15 cellular contexts compared by ENCODE assay signal in the genomic region with DNA sequence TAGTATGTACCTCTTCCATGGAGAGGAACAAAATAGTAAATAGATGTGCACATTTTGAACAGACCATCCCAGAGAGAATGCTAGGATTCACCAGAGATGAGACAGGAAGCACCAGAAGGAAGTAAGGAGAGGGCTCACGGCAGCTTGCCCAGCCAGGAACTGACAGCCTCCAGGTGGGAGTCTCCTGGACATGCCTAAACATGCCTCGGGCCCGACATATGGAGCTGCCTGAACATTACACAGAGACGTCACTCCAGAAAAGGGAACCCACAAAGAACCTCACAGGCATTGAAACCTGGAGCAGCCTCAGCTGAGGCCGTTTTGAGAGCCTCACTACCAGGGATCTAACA.
DNase-seq lines count a peak whose midpoint lies in the region; ATAC-seq and TF ChIP-seq lines count a peak whose summit lies in the region.
"Had no signal": no experiment of that assay in that cellular context is flagged by ENCODE, and none has a peak within 500 bp of the region (broad histone marks: within the 10 kb centered on the region; RNA-seq: fewer than 3 reads in every experiment).

No MANE protein-coding gene starts in this region.

- DNase-seq in NCI-H69 (lab: John Stamatoyannopoulos, UW) (peak; percentile 94), ecto neural progenitor cell (ENCODE audit: low spot score) (peak; percentile 30), NCI-H748 treated with DMSO at 0.1 percent for 48 hours (lab: John Stamatoyannopoulos, UW) (no peak), CD14-positive monocyte (ENCODE audit: low spot score) (no peak)
- no peak for DNase-seq in activated CD4-positive, alpha-beta T cell treated with anti-CD3 and anti-CD28 coated beads for 36 hours
- DNase-seq: activated CD4-positive, alpha-beta T cell treated with anti-CD3 and anti-CD28 coated beads, Interleukin-2, amount 50 U/mL, for 1 hour; activated naive CD4-positive, alpha-beta T cell treated with Interleukin-2 at 50 U/mL for 16 hours; foreskin melanocyte; small intestine had no signal

- ATAC-seq in HG02973 (IDR thresholded peaks at IDR 0.05; ENCODE audit: unreplicated experiment) = peak; percentile 15
- no peak for ATAC-seq in stimulated activated memory B cell treated with anti-CD40 and anti-IgM and Interleukin-4, amounts not matched to agents 10 μg/mL and 1 μg/mL and 100 μg/mL, for 72 hours
- no peak for ATAC-seq in activated CD4-positive, alpha-beta T cell treated with anti-CD3 and anti-CD28 coated beads for 36 hours

- peaks cover 60% of the 10 kb centered on the region for H3K27me3 Mint-ChIP-seq in stimulated activated memory B cell treated with anti-CD40 and anti-IgM and Interleukin-4, amounts not matched to agents 10 μg/mL and 1 μg/mL and 100 μg/mL, for 72 hours
- peaks cover 0 to 4% (median 2%) of the 10 kb centered on the region in 3 donors for H3K27me3 Mint-ChIP-seq in CD14-positive monocyte (ENCODE audit: low read depth in 3 of 3)
- no peaks in the 10 kb centered on the region for H3K27me3 Mint-ChIP-seq in activated CD4-positive, alpha-beta T cell treated with anti-CD3 and anti-CD28 coated beads for 36 hours
- H3K27me3 Mint-ChIP-seq: naive thymus-derived CD8-positive, alpha-beta T cell had no signal

- H3K9me3 Mint-ChIP-seq in stimulated activated memory B cell treated with anti-CD40 and anti-IgM and Interleukin-4, amounts not matched to agents 10 μg/mL and 1 μg/mL and 100 μg/mL, for 72 hours = no peaks in the 10 kb centered on the region
- H3K9me3 Mint-ChIP-seq in CD14-positive monocyte = peaks cover 0 to 9% (median 2%) of the 10 kb centered on the region in 7 donors
- no peaks in the 10 kb centered on the region for H3K9me3 Mint-ChIP-seq in activated CD4-positive, alpha-beta T cell treated with anti-CD3 and anti-CD28 coated beads for 36 hours (ENCODE audit: low read depth)

- peak overlapping the region; percentile 78 to 93 (median 87) for H3K4me2 ChIP-seq in BLaER1 treated with 17β-estradiol and CSF1 and Interleukin-3, amounts not matched to agents 10 nM and 100 nM

- H3K9ac ChIP-seq in BLaER1 treated with 17β-estradiol and CSF1 and Interleukin-3, amounts not matched to agents 10 nM and 100 nM = peak overlapping the region in 9 of 11 experiments; percentile 20 to 76 (median 60); a peak in 16 of 22 replicates

- H3K9me3 ChIP-seq in BLaER1 treated with 17β-estradiol and CSF1 and Interleukin-3, amounts not matched to agents 10 nM and 100 nM (replicated peaks in 1 of 11) = peaks cover 7 to 20% (median 15%) of the 10 kb centered on the region in 11 experiments; a peak in 16 of 22 replicates
- H3K9me3 ChIP-seq: upper lobe of right lung had no signal

- H3K27ac Mint-ChIP-seq in stimulated activated memory B cell treated with anti-CD40 and anti-IgM and Interleukin-4, amounts not matched to agents 10 μg/mL and 1 μg/mL and 100 μg/mL, for 72 hours = no peak overlapping the region
- H3K27ac Mint-ChIP-seq in CD14-positive monocyte = no peak overlapping the region
- no peak overlapping the region for H3K27ac Mint-ChIP-seq in activated CD4-positive, alpha-beta T cell treated with anti-CD3 and anti-CD28 coated beads for 36 hours

- H3K27me3 ChIP-seq in BLaER1 treated with 17β-estradiol and CSF1 and Interleukin-3, amounts not matched to agents 10 nM and 100 nM = no peaks in the 10 kb centered on the region
- H3K27me3 ChIP-seq: upper lobe of right lung had no signal

- CTCF ChIA-PET in activated CD4-positive, alpha-beta T cell treated with anti-CD3 and anti-CD28 coated beads for 36 hours (lab: Charles Lee) = interaction anchor here (1.2 kb wide), 1 partner anchor 9 kb away, joined by 5 read pairs; no protein-coding TSS in a partner anchor

- peaks cover 7% of the 10 kb centered on the region for H3K4me1 Mint-ChIP-seq in stimulated activated memory B cell treated with anti-CD40 and anti-IgM and Interleukin-4, amounts not matched to agents 10 μg/mL and 1 μg/mL and 100 μg/mL, for 72 hours
- peaks cover 17% of the 10 kb centered on the region for H3K4me1 Mint-ChIP-seq in CD14-positive monocyte
- H3K4me1 Mint-ChIP-seq in activated CD4-positive, alpha-beta T cell treated with anti-CD3 and anti-CD28 coated beads for 36 hours = peaks cover 10% of the 10 kb centered on the region

- no peaks in the 10 kb centered on the region for H3K36me3 Mint-ChIP-seq in stimulated activated memory B cell treated with anti-CD40 and anti-IgM and Interleukin-4, amounts not matched to agents 10 μg/mL and 1 μg/mL and 100 μg/mL, for 72 hours
- H3K36me3 Mint-ChIP-seq in CD14-positive monocyte = no peaks in the 10 kb centered on the region
- no peaks in the 10 kb centered on the region for H3K36me3 Mint-ChIP-seq in activated CD4-positive, alpha-beta T cell treated with anti-CD3 and anti-CD28 coated beads for 36 hours (ENCODE audit: low read depth)
- H3K36me3 Mint-ChIP-seq: naive thymus-derived CD8-positive, alpha-beta T cell had no signal

- peak overlapping the region in 10 of 11 experiments; percentile 23 to 85 (median 77); a peak in 19 of 22 replicates for H3K27ac ChIP-seq in BLaER1 treated with 17β-estradiol and CSF1 and Interleukin-3, amounts not matched to agents 10 nM and 100 nM
- H3K27ac ChIP-seq: SK-N-MC, upper lobe of right lung had no signal

- H3K4me1 ChIP-seq in BLaER1 treated with 17β-estradiol and CSF1 and Interleukin-3, amounts not matched to agents 10 nM and 100 nM = peaks cover 27 to 70% (median 63%) of the 10 kb centered on the region in 10 experiments
- H3K4me1 ChIP-seq: upper lobe of right lung had no signal

- H4K20me1 ChIP-seq in BLaER1 treated with 17β-estradiol and CSF1 and Interleukin-3, amounts not matched to agents 10 nM and 100 nM = no peaks in the 10 kb centered on the region

- no peak overlapping the region for H3K4me3 Mint-ChIP-seq in stimulated activated memory B cell treated with anti-CD40 and anti-IgM and Interleukin-4, amounts not matched to agents 10 μg/mL and 1 μg/mL and 100 μg/mL, for 72 hours
- H3K4me3 Mint-ChIP-seq in CD14-positive monocyte = no peak overlapping the region
- H3K4me3 Mint-ChIP-seq in activated CD4-positive, alpha-beta T cell treated with anti-CD3 and anti-CD28 coated beads for 36 hours = no peak overlapping the region

- H3K36me3 ChIP-seq in BLaER1 treated with 17β-estradiol and CSF1 and Interleukin-3, amounts not matched to agents 10 nM and 100 nM = no peaks in the 10 kb centered on the region
- H3K36me3 ChIP-seq: upper lobe of right lung had no signal

- intact Hi-C loops in CD14-positive monocyte (cut with micrococcal nuclease) = no loop called here
- intact Hi-C loops in activated CD4-positive, alpha-beta T cell treated with anti-CD3 and anti-CD28 coated beads for 36 hours (cut with DNase I, micrococcal nuclease) = no loop called here

- POLR2A ChIA-PET in activated CD4-positive, alpha-beta T cell treated with anti-CD3 and anti-CD28 coated beads for 36 hours (lab: Charles Lee) = no interaction called here

- H3K4me3 ChIP-seq in BLaER1 treated with 17β-estradiol and CSF1 and Interleukin-3, amounts not matched to agents 10 nM and 100 nM = peak overlapping the region in 2 of 10 experiments; percentile 5 to 8; a peak in 4 of 20 replicates
- H3K4me3 ChIP-seq: SK-N-MC, upper lobe of right lung had no signal

- no peak for TF ChIP-seq CTCF in CD14-positive monocyte (IDR thresholded peaks at IDR 0.05)

Comparison
In these comparisons a context has a peak if more than half of its experiments do, and no peak if none do; other contexts are left out.
1. DNase-seq: peak in NCI-H69 (single experiment) and ecto neural progenitor cell (single experiment); none in NCI-H748 treated with DMSO at 0.1 percent for 48 hours (single experiment), CD14-positive monocyte (single experiment) and activated CD4-positive, alpha-beta T cell treated with anti-CD3 and anti-CD28 coated beads for 36 hours (single experiment).